10 cellular contexts compared by ENCODE assay signal in the genomic region with DNA sequence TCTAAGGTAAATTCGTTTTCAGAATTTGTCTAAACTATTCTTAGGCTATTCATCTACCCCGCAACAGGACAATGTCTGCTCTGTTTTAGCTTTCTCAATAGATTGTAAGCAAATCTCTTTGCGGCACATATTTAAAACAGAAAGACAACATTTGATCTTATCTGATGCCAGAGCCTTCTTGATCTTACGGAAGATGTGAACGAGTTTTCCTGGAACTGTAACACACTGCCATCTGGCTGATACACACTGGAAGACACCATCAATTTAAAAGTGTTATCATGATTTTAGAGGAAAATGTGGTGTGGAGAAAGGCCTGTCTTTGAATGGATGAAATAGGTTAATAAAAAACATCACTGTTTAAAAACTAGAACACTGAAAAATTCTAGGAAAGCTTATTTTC. TPM values are rescaled to one million over a fixed set of nuclear protein-coding genes. Genes with fewer than 3 reads are reported as not detected.
DNase-seq lines count a peak whose midpoint lies in the region; ATAC-seq and TF ChIP-seq lines count a peak whose summit lies in the region.
"Had no signal": no experiment of that assay in that cellular context is flagged by ENCODE, and none has a peak within 500 bp of the region (broad histone marks: within the 10 kb centered on the region; RNA-seq: fewer than 3 reads in every experiment).

No MANE protein-coding gene starts in this region.

- H2AFZ ChIP-seq in fibroblast of lung (ENCODE audit: low read length), result no peak overlapping the region

- H3K36me3 ChIP-seq in WERI-Rb-1, result peaks cover 42% of the 10 kb centered on the region
- H3K36me3 ChIP-seq in fibroblast of lung (ENCODE audit: control insufficient read depth, insufficient read depth, low read length), result no peaks in the 10 kb centered on the region

- ATAC-seq in HG03432 (IDR thresholded peaks at IDR 0.05; ENCODE audit: unreplicated experiment) (no peak), GM19463 (IDR thresholded peaks at IDR 0.05; ENCODE audit: unreplicated experiment) (no peak), HG02973 (IDR thresholded peaks at IDR 0.05; ENCODE audit: unreplicated experiment) (no peak)

- no peak overlapping the region for H3K27ac ChIP-seq in WERI-Rb-1
- H3K27ac ChIP-seq in fibroblast of lung (ENCODE audit: insufficient read depth, low read length), result no peak overlapping the region

- in situ Hi-C loops in G401 (cut with HindIII; ENCODE audit: low sequenced_read_pairs), result no loop called here

- DNase-seq in AG10803 (ENCODE audit: low read depth) (no peak), G401 (ENCODE audit: low spot score) (peak; percentile 57), WERI-Rb-1 (no peak), fibroblast of lung (ENCODE audit: low read depth in 2 of 2) (peak in 1 of 2 donors; percentile 21), DMS53 treated with DMSO at 0.1 percent for 48 hours (lab: John Stamatoyannopoulos, UW; ENCODE audit: unreplicated experiment) (no peak)
- DNase-seq: foreskin melanocyte, NCI-H2081 treated with DMSO at 0.1 percent for 48 hours had no signal

- H3K4me3 ChIP-seq in AG10803 (ENCODE audit: low read length) (no peak overlapping the region), WERI-Rb-1 (ENCODE audit: low read depth, low read length) (no peak overlapping the region), fibroblast of lung (replicated peaks in 1 of 4; ENCODE audit: control extremely low read depth in 1 of 4, insufficient read depth in 1 of 4, low read depth in 3 of 4, low read length in 4 of 4) (no peak overlapping the region)

- no peaks in the 10 kb centered on the region for H3K4me1 ChIP-seq in fibroblast of lung (ENCODE audit: control insufficient read depth, extremely low read depth, insufficient read depth, low read length)

- H3K9ac ChIP-seq in fibroblast of lung (ENCODE audit: insufficient read depth, low read length), result no peak overlapping the region

- no peak overlapping the region for H3K4me2 ChIP-seq in fibroblast of lung (ENCODE audit: extremely low read depth, insufficient read depth, low read length)

- no peaks in the 10 kb centered on the region for H3K9me3 ChIP-seq in WERI-Rb-1 (ENCODE audit: severe bottlenecking)
- H3K9me3 ChIP-seq in fibroblast of lung (ENCODE audit: control insufficient read depth, insufficient read depth, low read depth, low read length), result no peaks in the 10 kb centered on the region

- H3K27me3 ChIP-seq in WERI-Rb-1 (ENCODE audit: insufficient read depth, low read depth, severe bottlenecking), result no peaks in the 10 kb centered on the region
- no peaks in the 10 kb centered on the region for H3K27me3 ChIP-seq in fibroblast of lung (ENCODE audit: control insufficient read depth, insufficient read depth, low read length)

- H4K20me1 ChIP-seq in fibroblast of lung (ENCODE audit: control insufficient read depth, extremely low read depth, insufficient read depth, low read length), result no peaks in the 10 kb centered on the region

- H3K79me2 ChIP-seq in fibroblast of lung (ENCODE audit: control insufficient read depth, insufficient read depth, low read length), result no peaks in the 10 kb centered on the region

- TF ChIP-seq CTCF in AG10803 (conservative IDR thresholded peaks at IDR 0.05; ENCODE audit: low read length) (0 out of 2 replicates have a peak, but pooled peaks have one; percentile 17), WERI-Rb-1 (IDR thresholded peaks at IDR 0.05; ENCODE audit: low read depth, low read length) (peak; percentile 14; the same call in 1 of the 2 replicates), fibroblast of lung (conservative IDR thresholded peaks at IDR 0.05 in 1 of 2, IDR thresholded peaks at IDR 0.05 in 1 of 2; ENCODE audit: low read depth in 1 of 2, low read length in 2 of 2) (peak; percentile 16 to 21)

RNA-seq across cellular contexts. Expression of gene COA6, which starts 36.1 kb away (rescaled TPM):
- total RNA-seq in G401 (2014; rRNA removed; shearing (Covaris generic)), result 72.8 and 82.1 TPM in 2 replicates
- total RNA-seq in fibroblast of lung, result 24.1 and 27.7 TPM in 2 replicates
- 21.7 and 28.1 TPM in 2 replicates for polyA plus RNA-seq in fibroblast of lung
- polyA plus RNA-seq in fibroblast of lung (2012), result 39.7 and 60.9 TPM in 2 replicates
- 1.7 and 3.1 TPM in 2 replicates for polyA minus RNA-seq in fibroblast of lung (ENCODE audit: low replicate concordance)
